1 cellular context compared by ENCODE assay signal in genomic region chr17:6857904-6858303, GRCh38.
TF ChIP-seq lines count a peak whose summit lies in the region.

No MANE protein-coding gene starts in this region.

TF ChIP-seq in A549, 52 proteins besides CTCF, POLR2A, EP300 and RAD21 (continued from another document):
- no peak for TF ChIP-seq ELK1 (IDR thresholded peaks at IDR 0.05; ENCODE audit: low read depth, low read length)
- TF ChIP-seq POLR2AphosphoS2 (conservative IDR thresholded peaks at IDR 0.05; ENCODE audit: low read length): no peak
- no peak for TF ChIP-seq CBX2 (IDR thresholded peaks at IDR 0.05; ENCODE audit: borderline replicate concordance, low read depth)
- TF ChIP-seq HOXB13 (CRISPR knock-in tag; IDR thresholded peaks at IDR 0.05; ENCODE audit: low read depth): no peak
- no peak for TF ChIP-seq RFX5 (IDR thresholded peaks at IDR 0.05)
- TF ChIP-seq CHD4 (IDR thresholded peaks at IDR 0.05; ENCODE audit: borderline replicate concordance): no peak
- TF ChIP-seq NPAS2 (CRISPR knock-in tag; IDR thresholded peaks at IDR 0.05; ENCODE audit: borderline replicate concordance): no peak
- no peak for TF ChIP-seq CEBPB (IDR thresholded peaks at IDR 0.05)
- no peak for TF ChIP-seq MAZ (IDR thresholded peaks at IDR 0.05; ENCODE audit: borderline replicate concordance, low read depth, low read length)
